Comparison of ENCODE assay signal across 1 cellular context in genomic region chr20:46551508-46552280, GRCh38.
TF ChIP-seq lines count a peak whose summit lies in the region.

No MANE protein-coding gene starts in this region.

TF ChIP-seq in IMR-90, 13 proteins besides CTCF, POLR2A, EP300 and RAD21 (continued from another document):
- TF ChIP-seq BHLHE40 (IDR thresholded peaks at IDR 0.05; ENCODE audit: low read depth, low read length) (no peak), SMC3 (IDR thresholded peaks at IDR 0.05; ENCODE audit: low read depth, low read length) (no peak), CEBPB (IDR thresholded peaks at IDR 0.05; ENCODE audit: low read depth, low read length) (no peak), USF2 (IDR thresholded peaks at IDR 0.05; ENCODE audit: low read depth, low read length) (no peak), CHD1 (IDR thresholded peaks at IDR 0.05; ENCODE audit: low read depth, low read length) (no peak), MAZ (IDR thresholded peaks at IDR 0.05; ENCODE audit: borderline replicate concordance, low read depth, low read length) (no peak), ELK1 (IDR thresholded peaks at IDR 0.05; ENCODE audit: borderline replicate concordance, low read depth, low read length) (no peak), RCOR1 (IDR thresholded peaks at IDR 0.05; ENCODE audit: insufficient replicate concordance, low read length) (no peak), FOS (IDR thresholded peaks at IDR 0.05; ENCODE audit: low read depth, low read length) (no peak)
